20 cellular contexts compared by ENCODE assay signal in genomic region chr1:63294797-63295594, GRCh38. TPM values are rescaled to one million over a fixed set of nuclear protein-coding genes. Genes with fewer than 3 reads are reported as not detected.
DNase-seq lines count a peak whose midpoint lies in the region; ATAC-seq and TF ChIP-seq lines count a peak whose summit lies in the region.
"Had no signal": no experiment of that assay in that cellular context is flagged by ENCODE, and none has a peak within 500 bp of the region (broad histone marks: within the 10 kb centered on the region; RNA-seq: fewer than 3 reads in every experiment).

No MANE protein-coding gene starts in this region.

- H3K4me3 Mint-ChIP-seq in endodermal cell: no peak overlapping the region
- no peak overlapping the region for H3K4me3 Mint-ChIP-seq in activated CD8-positive, alpha-beta memory T cell treated with anti-CD3 and anti-CD28 coated beads, Interleukin-2, amount 10 ng/mL, durations not matched to agents 7 days and 5 days
- H3K4me3 Mint-ChIP-seq: CD8-positive, alpha-beta T cell had no signal

- 9 to 28% methylated on average over 3 to 5 of the region's 6 CpGs for WGBS in endodermal cell (ENCODE audit: insufficient coverage in 1 of 2, insufficient read length in 1 of 2), 2 experiments

- CTCF ChIA-PET in activated CD8-positive, alpha-beta memory T cell treated with anti-CD3 and anti-CD28 coated beads, Interleukin-2, amount 10 ng/mL, durations not matched to agents 7 days and 5 days (lab: Charles Lee): no interaction called here

- H3K36me3 ChIP-seq in HUES48 (ENCODE audit: control insufficient read depth, insufficient read depth, low read length) (no peaks in the 10 kb centered on the region), endodermal cell (ENCODE audit: control insufficient read depth, insufficient read depth, low read length) (no peaks in the 10 kb centered on the region)
- H3K36me3 ChIP-seq: BLaER1 treated with 17β-estradiol and CSF1 and Interleukin-3, amounts not matched to agents 10 nM and 100 nM had no signal

- no peak for TF ChIP-seq CTCF in endodermal cell (conservative IDR thresholded peaks at IDR 0.05)

- peaks cover 34% of the 10 kb centered on the region for H3K4me1 ChIP-seq in HUES48 (ENCODE audit: control insufficient read depth, insufficient read depth, low read length)
- no peaks in the 10 kb centered on the region for H3K4me1 ChIP-seq in endodermal cell (ENCODE audit: control insufficient read depth, insufficient read depth, low read length)
- H3K4me1 ChIP-seq: BLaER1 treated with 17β-estradiol and CSF1 and Interleukin-3, amounts not matched to agents 10 nM and 100 nM had no signal

- H3K27ac ChIP-seq in HUES48 (ENCODE audit: low read depth, low read length) (peak overlapping the region; percentile 91), endodermal cell (ENCODE audit: low read depth, low read length) (no peak overlapping the region)
- H3K27ac ChIP-seq: BLaER1 treated with 17β-estradiol and CSF1 and Interleukin-3, amounts not matched to agents 10 nM and 100 nM; HL-60 had no signal

- no peaks in the 10 kb centered on the region for H3K27me3 Mint-ChIP-seq in endodermal cell (ENCODE audit: insufficient read depth)
- H3K27me3 Mint-ChIP-seq in activated CD8-positive, alpha-beta memory T cell treated with anti-CD3 and anti-CD28 coated beads, Interleukin-2, amount 10 ng/mL, durations not matched to agents 7 days and 5 days: peaks cover 8% of the 10 kb centered on the region

- peaks cover 7% of the 10 kb centered on the region for H3K36me3 Mint-ChIP-seq in endodermal cell (ENCODE audit: low read depth)
- H3K36me3 Mint-ChIP-seq in activated CD8-positive, alpha-beta memory T cell treated with anti-CD3 and anti-CD28 coated beads, Interleukin-2, amount 10 ng/mL, durations not matched to agents 7 days and 5 days: no peaks in the 10 kb centered on the region
- H3K36me3 Mint-ChIP-seq: CD8-positive, alpha-beta T cell had no signal

- peaks cover under 1% of the 10 kb centered on the region; the same call in 1 of the 2 replicates for H3K9me3 ChIP-seq in HUES48 (ENCODE audit: control insufficient read depth, insufficient read depth, low read length)
- H3K9me3 ChIP-seq in endodermal cell (ENCODE audit: control insufficient read depth, low read length): peaks cover under 1% of the 10 kb centered on the region

- DNase-seq in endodermal cell: peak; percentile 75
- DNase-seq in iPS-NIHi7 (ENCODE audit: extremely low spot score): peak; percentile 32
- DNase-seq in activated CD8-positive, alpha-beta memory T cell treated with anti-CD3 and anti-CD28 coated beads, Interleukin-2, amount 10 ng/mL, durations not matched to agents 7 days and 5 days: no peak
- DNase-seq in NOMO-1 (lab: John Stamatoyannopoulos, UW; ENCODE audit: unreplicated experiment in 2 of 2): no peak
- DNase-seq in AG08396 (ENCODE audit: low spot score): no peak
- DNase-seq: Calu3; CD8-positive, alpha-beta T cell; KG1; NCI-H1105 treated with DMSO at 0.1 percent for 48 hours; NCI-H187 treated with DMSO at 0.1 percent for 48 hours; NCI-H226; NCI-H524; NCI-H82; PC-3; RPMI8226; SIG-M5 had no signal

- H3K4me1 Mint-ChIP-seq in endodermal cell: peaks cover 14% of the 10 kb centered on the region
- no peaks in the 10 kb centered on the region for H3K4me1 Mint-ChIP-seq in activated CD8-positive, alpha-beta memory T cell treated with anti-CD3 and anti-CD28 coated beads, Interleukin-2, amount 10 ng/mL, durations not matched to agents 7 days and 5 days

- H3K9ac ChIP-seq in HUES48 (ENCODE audit: low read depth, low read length) (peak overlapping the region; percentile 43), endodermal cell (ENCODE audit: extremely low read depth, low read length, poor library complexity, severe bottlenecking) (no peak overlapping the region)
- H3K9ac ChIP-seq: BLaER1 treated with 17β-estradiol and CSF1 and Interleukin-3, amounts not matched to agents 10 nM and 100 nM had no signal

- H3K27me3 ChIP-seq in HUES48 (ENCODE audit: control insufficient read depth, insufficient read depth, low read length) (no peaks in the 10 kb centered on the region), endodermal cell (ENCODE audit: control insufficient read depth, insufficient read depth, low read length, poor library complexity, severe bottlenecking) (no peaks in the 10 kb centered on the region)
- H3K27me3 ChIP-seq: BLaER1 treated with 17β-estradiol and CSF1 and Interleukin-3, amounts not matched to agents 10 nM and 100 nM had no signal

- H3K4me3 ChIP-seq in HUES48 (ENCODE audit: low read depth, low read length) (peak overlapping the region; percentile 1; the same call in 1 of the 2 replicates), endodermal cell (ENCODE audit: low read length) (no peak overlapping the region)
- H3K4me3 ChIP-seq: BLaER1 treated with 17β-estradiol and CSF1 and Interleukin-3, amounts not matched to agents 10 nM and 100 nM had no signal

- peak overlapping the region; percentile 88 for H3K27ac Mint-ChIP-seq in endodermal cell
- no peak overlapping the region for H3K27ac Mint-ChIP-seq in activated CD8-positive, alpha-beta memory T cell treated with anti-CD3 and anti-CD28 coated beads, Interleukin-2, amount 10 ng/mL, durations not matched to agents 7 days and 5 days
- H3K27ac Mint-ChIP-seq: CD8-positive, alpha-beta T cell had no signal

- H3K9me3 Mint-ChIP-seq in endodermal cell: peaks cover 18% of the 10 kb centered on the region
- H3K9me3 Mint-ChIP-seq in activated CD8-positive, alpha-beta memory T cell treated with anti-CD3 and anti-CD28 coated beads, Interleukin-2, amount 10 ng/mL, durations not matched to agents 7 days and 5 days (ENCODE audit: low read depth): no peaks in the 10 kb centered on the region

- no peak for ATAC-seq in HG02798 (IDR thresholded peaks at IDR 0.05; ENCODE audit: poor library complexity, unreplicated experiment)
- ATAC-seq in activated CD8-positive, alpha-beta memory T cell treated with anti-CD3 and anti-CD28 coated beads, Interleukin-2, amount 10 ng/mL, durations not matched to agents 7 days and 5 days: no peak
- ATAC-seq: CD8-positive, alpha-beta T cell; PC-3 had no signal

RNA-seq across cellular contexts. Expression of gene FOXD3, which starts 27.4 kb away (rescaled TPM):
- 10 to 100 TPM in 1 of 2 donors, under 1 TPM in 1; 0.49 to 14.0 TPM for total RNA-seq in endodermal cell
- polyA plus RNA-seq in endodermal cell (2013, experiment 1 of 2): 24.0 TPM
- 23.0 TPM for polyA plus RNA-seq in endodermal cell (2013, experiment 2 of 2)
- not detected for total RNA-seq in activated CD8-positive, alpha-beta memory T cell treated with anti-CD3 and anti-CD28 coated beads, Interleukin-2, amount 10 ng/mL, durations not matched to agents 7 days and 5 days
- total RNA-seq: CD8-positive, alpha-beta T cell; PC-3 had no signal

Comparison
In these comparisons a context has a peak if more than half of its experiments do, and no peak if none do; other contexts are left out.
1. DNase-seq: peak in endodermal cell (single experiment) and iPS-NIHi7 (single experiment); none in activated CD8-positive, alpha-beta memory T cell treated with anti-CD3 and anti-CD28 coated beads, Interleukin-2, amount 10 ng/mL, durations not matched to agents 7 days and 5 days (single experiment), NOMO-1 (0 of 2) and AG08396 (single experiment).